14 cellular contexts compared by ENCODE assay signal in the genomic region with DNA sequence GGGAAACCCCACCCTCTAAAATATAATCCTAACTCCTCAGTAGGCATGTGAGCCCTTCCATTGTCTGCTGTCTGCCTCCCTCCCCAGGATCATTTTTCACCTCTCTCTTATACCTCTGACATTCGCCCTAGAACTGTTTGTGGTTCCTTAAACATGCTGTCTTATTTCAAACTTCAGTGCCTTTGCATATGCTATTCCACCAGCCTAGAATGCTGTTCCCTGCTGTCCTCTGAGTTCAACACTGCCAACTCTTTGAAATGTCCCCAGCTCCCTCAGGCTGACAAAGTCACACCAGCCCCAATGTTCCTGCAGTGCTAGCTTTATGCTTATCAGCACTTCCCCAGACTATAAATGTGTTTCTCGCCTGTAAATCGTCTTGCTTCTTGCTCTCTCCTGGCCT.
"Had no signal": no experiment of that assay in that cellular context is flagged by ENCODE, and none has a peak within 500 bp of the region (broad histone marks: within the 10 kb centered on the region; RNA-seq: fewer than 3 reads in every experiment).

No MANE protein-coding gene starts in this region.

- ATAC-seq: gastrocnemius medialis had no signal

- H3K27ac ChIP-seq: gastrocnemius medialis, heart left ventricle, right atrium auricular region, suprapubic skin had no signal

- H3K9me3 Mint-ChIP-seq: nephron progenitor cell; T-helper 2 cell treated with Interferon-gamma antibody and Interleukin-4, amounts not matched to agents 5 μg/mL and 100 μg/mL, for 36 hours had no signal

- H3K36me3 ChIP-seq: gastrocnemius medialis, heart left ventricle, right atrium auricular region, suprapubic skin had no signal

- H3K9me3 ChIP-seq: gastrocnemius medialis, right atrium auricular region, suprapubic skin had no signal

- H3K4me1 Mint-ChIP-seq: nephron progenitor cell had no signal

- H3K4me3 Mint-ChIP-seq: nephron progenitor cell; T-helper 2 cell treated with Interferon-gamma antibody and Interleukin-4, amounts not matched to agents 5 μg/mL and 100 μg/mL, for 36 hours had no signal

- H3K27me3 ChIP-seq: dorsolateral prefrontal cortex, gastrocnemius medialis, heart left ventricle, right atrium auricular region, suprapubic skin had no signal

- H3K4me3 ChIP-seq: dorsolateral prefrontal cortex, gastrocnemius medialis, heart left ventricle, right atrium auricular region, skin epidermis, suprapubic skin had no signal

- H3K27ac Mint-ChIP-seq: nephron progenitor cell; progenitor cell of endocrine pancreas; T-helper 2 cell treated with Interferon-gamma antibody and Interleukin-4, amounts not matched to agents 5 μg/mL and 100 μg/mL, for 36 hours had no signal

- DNase-seq: activated naive CD4-positive, alpha-beta T cell; dorsolateral prefrontal cortex; erythroblast; gastrocnemius medialis; heart left ventricle; mesendoderm; nephron progenitor cell; occipital lobe; stimulated activated CD4-positive, alpha-beta T cell treated with anti-CD3 and anti-CD28 coated beads, Interleukin-4, amount 100 ng/mL, for 24 hours had no signal
